ENCODE assay signal across 1 cellular context in the genomic region with DNA sequence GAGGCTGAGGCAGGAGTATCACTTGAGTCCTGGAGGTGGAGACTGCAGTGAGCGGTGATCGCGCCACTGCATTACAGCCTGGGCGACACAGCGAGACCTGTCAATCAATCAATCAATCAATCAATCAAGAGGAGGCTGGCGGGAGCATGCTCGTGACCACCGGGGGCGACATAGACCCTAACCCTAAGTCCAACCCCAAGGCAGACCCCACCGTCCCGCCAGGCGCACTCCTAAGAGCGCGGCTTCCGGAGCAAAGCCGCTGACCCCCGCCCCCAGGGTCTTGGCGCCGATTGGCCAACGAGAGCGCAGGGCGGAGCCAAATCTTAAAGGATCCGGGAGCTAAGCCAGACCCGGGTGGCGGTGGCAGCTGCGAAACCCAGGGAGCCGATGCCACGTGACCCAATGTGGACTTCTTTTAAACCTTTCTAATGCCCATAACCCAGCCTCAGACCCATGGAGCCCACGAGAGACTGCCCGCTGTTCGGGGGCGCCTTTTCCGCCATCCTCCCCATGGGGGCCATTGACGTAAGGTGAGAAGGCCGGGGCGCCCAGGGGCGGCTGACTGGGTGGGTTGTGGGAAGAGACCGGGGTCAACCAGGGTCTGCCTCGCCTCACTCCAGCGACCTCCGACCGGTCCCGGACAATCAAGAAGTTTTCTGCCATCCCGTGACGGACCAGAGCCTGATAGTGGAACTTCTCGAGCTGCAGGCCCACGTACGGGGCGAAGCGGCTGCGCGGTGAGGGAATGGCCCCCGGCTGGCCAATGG.
A peak's percentile ranks its signal among the peaks of the same experiment; 100 is the strongest.
TF ChIP-seq lines count a peak whose summit lies in the region.

A gene with protein sequence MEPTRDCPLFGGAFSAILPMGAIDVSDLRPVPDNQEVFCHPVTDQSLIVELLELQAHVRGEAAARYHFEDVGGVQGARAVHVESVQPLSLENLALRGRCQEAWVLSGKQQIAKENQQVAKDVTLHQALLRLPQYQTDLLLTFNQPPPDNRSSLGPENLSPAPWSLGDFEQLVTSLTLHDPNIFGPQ (plus strand): TSS at position 335 of the 767 bp plus-strand sequence. CDS start 119 bp downstream, at position 454.

TF ChIP-seq in HepG2, 621 proteins besides CTCF, POLR2A, EP300 and RAD21 (continued from another document and continues in another):
- TF ChIP-seq, protein P1, sequence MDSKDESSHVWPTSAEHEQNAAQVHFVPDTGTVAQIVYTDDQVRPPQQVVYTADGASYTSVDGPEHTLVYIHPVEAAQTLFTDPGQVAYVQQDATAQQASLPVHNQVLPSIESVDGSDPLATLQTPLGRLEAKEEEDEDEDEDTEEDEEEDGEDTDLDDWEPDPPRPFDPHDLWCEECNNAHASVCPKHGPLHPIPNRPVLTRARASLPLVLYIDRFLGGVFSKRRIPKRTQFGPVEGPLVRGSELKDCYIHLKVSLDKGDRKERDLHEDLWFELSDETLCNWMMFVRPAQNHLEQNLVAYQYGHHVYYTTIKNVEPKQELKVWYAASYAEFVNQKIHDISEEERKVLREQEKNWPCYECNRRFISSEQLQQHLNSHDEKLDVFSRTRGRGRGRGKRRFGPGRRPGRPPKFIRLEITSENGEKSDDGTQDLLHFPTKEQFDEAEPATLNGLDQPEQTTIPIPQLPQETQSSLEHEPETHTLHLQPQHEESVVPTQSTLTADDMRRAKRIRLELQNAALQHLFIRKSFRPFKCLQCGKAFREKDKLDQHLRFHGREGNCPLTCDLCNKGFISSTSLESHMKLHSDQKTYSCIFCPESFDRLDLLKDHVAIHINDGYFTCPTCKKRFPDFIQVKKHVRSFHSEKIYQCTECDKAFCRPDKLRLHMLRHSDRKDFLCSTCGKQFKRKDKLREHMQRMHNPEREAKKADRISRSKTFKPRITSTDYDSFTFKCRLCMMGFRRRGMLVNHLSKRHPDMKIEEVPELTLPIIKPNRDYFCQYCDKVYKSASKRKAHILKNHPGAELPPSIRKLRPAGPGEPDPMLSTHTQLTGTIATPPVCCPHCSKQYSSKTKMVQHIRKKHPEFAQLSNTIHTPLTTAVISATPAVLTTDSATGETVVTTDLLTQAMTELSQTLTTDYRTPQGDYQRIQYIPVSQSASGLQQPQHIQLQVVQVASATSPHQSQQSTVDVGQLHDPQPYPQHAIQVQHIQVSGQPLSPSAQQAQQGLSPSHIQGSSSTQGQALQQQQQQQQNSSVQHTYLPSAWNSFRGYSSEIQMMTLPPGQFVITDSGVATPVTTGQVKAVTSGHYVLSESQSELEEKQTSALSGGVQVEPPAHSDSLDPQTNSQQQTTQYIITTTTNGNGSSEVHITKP (CRISPR knock-in tag; IDR thresholded peaks at IDR 0.05; ENCODE audit: low read depth), result no peak
- TF ChIP-seq ZNF775 (CRISPR knock-in tag; IDR thresholded peaks at IDR 0.05; ENCODE audit: borderline replicate concordance) (no peak; the same call in 1 of the 2 replicates), REL (CRISPR knock-in tag; conservative IDR thresholded peaks at IDR 0.05) (no peak), EED (CRISPR knock-in tag; IDR thresholded peaks at IDR 0.05) (no peak), NFYC (CRISPR knock-in tag; IDR thresholded peaks at IDR 0.05) (peak; percentile 73), NFYB (CRISPR knock-in tag; IDR thresholded peaks at IDR 0.05) (peak; percentile 77), SIN3A (IDR thresholded peaks at IDR 0.05; ENCODE audit: borderline replicate concordance, low read depth, low read length) (no peak), ZNF564 (CRISPR knock-in tag; IDR thresholded peaks at IDR 0.05) (0 out of 2 replicates have a peak, but pooled peaks have one; percentile 21), SMC3 (IDR thresholded peaks at IDR 0.05; ENCODE audit: low read length) (no peak), ZNF431 (CRISPR knock-in tag; IDR thresholded peaks at IDR 0.05; ENCODE audit: borderline replicate concordance, low read depth) (peak; percentile 75), NFKB2 (CRISPR knock-in tag; IDR thresholded peaks at IDR 0.05; ENCODE audit: borderline replicate concordance) (no peak), NFKBIZ (CRISPR knock-in tag; IDR thresholded peaks at IDR 0.05) (peak; percentile 48; the same call in 1 of the 2 replicates), ZNF569 (CRISPR knock-in tag; IDR thresholded peaks at IDR 0.05; ENCODE audit: borderline replicate concordance) (no peak), PPARG (CRISPR knock-in tag; conservative IDR thresholded peaks at IDR 0.05) (no peak), ZNF850 (CRISPR knock-in tag; conservative IDR thresholded peaks at IDR 0.05) (no peak), MLLT10 (CRISPR knock-in tag; IDR thresholded peaks at IDR 0.05) (no peak), HINFP (CRISPR knock-in tag; IDR thresholded peaks at IDR 0.05; ENCODE audit: low read depth) (0 out of 2 replicates have a peak, but pooled peaks have one; percentile 78), GATAD1 (CRISPR knock-in tag; IDR thresholded peaks at IDR 0.05) (0 out of 2 replicates have a peak, but pooled peaks have one; percentile 25), ZKSCAN8 (CRISPR knock-in tag; IDR thresholded peaks at IDR 0.05; ENCODE audit: borderline replicate concordance) (no peak), ZNF281 (CRISPR knock-in tag; IDR thresholded peaks at IDR 0.05; ENCODE audit: borderline replicate concordance) (no peak), ZHX1 (CRISPR knock-in tag; IDR thresholded peaks at IDR 0.05; ENCODE audit: low read depth) (no peak), ZNF749 (CRISPR knock-in tag; IDR thresholded peaks at IDR 0.05; ENCODE audit: borderline replicate concordance) (no peak), ZNF678 (CRISPR knock-in tag; IDR thresholded peaks at IDR 0.05) (no peak; the same call in 1 of the 2 replicates), ZNF44 (CRISPR knock-in tag; IDR thresholded peaks at IDR 0.05) (no peak; the same call in none of the 2 replicates), ZNF275 (CRISPR knock-in tag; IDR thresholded peaks at IDR 0.05; ENCODE audit: borderline replicate concordance) (0 out of 2 replicates have a peak, but pooled peaks have one; percentile 20), POLR2AphosphoS2 (IDR thresholded peaks at IDR 0.05; ENCODE audit: low read depth, low read length) (0 out of 2 replicates have a peak, but pooled peaks have one; percentile 56), ZC3H13 (CRISPR knock-in tag; IDR thresholded peaks at IDR 0.05) (peak; percentile 68)
- TF ChIP-seq, protein P2, sequence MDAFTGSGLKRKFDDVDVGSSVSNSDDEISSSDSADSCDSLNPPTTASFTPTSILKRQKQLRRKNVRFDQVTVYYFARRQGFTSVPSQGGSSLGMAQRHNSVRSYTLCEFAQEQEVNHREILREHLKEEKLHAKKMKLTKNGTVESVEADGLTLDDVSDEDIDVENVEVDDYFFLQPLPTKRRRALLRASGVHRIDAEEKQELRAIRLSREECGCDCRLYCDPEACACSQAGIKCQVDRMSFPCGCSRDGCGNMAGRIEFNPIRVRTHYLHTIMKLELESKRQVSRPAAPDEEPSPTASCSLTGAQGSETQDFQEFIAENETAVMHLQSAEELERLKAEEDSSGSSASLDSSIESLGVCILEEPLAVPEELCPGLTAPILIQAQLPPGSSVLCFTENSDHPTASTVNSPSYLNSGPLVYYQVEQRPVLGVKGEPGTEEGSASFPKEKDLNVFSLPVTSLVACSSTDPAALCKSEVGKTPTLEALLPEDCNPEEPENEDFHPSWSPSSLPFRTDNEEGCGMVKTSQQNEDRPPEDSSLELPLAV (CRISPR knock-in tag; conservative IDR thresholded peaks at IDR 0.05; ENCODE audit: low read depth), result no peak
- TF ChIP-seq, protein P3, sequence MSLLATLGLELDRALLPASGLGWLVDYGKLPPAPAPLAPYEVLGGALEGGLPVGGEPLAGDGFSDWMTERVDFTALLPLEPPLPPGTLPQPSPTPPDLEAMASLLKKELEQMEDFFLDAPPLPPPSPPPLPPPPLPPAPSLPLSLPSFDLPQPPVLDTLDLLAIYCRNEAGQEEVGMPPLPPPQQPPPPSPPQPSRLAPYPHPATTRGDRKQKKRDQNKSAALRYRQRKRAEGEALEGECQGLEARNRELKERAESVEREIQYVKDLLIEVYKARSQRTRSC (CRISPR knock-in tag; IDR thresholded peaks at IDR 0.05; ENCODE audit: low read depth), result no peak; the same call in 1 of the 2 replicates
- TF ChIP-seq, protein P4, sequence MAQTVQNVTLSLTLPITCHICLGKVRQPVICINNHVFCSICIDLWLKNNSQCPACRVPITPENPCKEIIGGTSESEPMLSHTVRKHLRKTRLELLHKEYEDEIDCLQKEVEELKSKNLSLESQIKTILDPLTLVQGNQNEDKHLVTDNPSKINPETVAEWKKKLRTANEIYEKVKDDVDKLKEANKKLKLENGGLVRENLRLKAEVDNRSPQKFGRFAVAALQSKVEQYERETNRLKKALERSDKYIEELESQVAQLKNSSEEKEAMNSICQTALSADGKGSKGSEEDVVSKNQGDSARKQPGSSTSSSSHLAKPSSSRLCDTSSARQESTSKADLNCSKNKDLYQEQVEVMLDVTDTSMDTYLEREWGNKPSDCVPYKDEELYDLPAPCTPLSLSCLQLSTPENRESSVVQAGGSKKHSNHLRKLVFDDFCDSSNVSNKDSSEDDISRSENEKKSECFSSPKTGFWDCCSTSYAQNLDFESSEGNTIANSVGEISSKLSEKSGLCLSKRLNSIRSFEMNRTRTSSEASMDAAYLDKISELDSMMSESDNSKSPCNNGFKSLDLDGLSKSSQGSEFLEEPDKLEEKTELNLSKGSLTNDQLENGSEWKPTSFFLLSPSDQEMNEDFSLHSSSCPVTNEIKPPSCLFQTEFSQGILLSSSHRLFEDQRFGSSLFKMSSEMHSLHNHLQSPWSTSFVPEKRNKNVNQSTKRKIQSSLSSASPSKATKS (CRISPR knock-in tag; IDR thresholded peaks at IDR 0.05), result no peak
- TF ChIP-seq, protein P5, sequence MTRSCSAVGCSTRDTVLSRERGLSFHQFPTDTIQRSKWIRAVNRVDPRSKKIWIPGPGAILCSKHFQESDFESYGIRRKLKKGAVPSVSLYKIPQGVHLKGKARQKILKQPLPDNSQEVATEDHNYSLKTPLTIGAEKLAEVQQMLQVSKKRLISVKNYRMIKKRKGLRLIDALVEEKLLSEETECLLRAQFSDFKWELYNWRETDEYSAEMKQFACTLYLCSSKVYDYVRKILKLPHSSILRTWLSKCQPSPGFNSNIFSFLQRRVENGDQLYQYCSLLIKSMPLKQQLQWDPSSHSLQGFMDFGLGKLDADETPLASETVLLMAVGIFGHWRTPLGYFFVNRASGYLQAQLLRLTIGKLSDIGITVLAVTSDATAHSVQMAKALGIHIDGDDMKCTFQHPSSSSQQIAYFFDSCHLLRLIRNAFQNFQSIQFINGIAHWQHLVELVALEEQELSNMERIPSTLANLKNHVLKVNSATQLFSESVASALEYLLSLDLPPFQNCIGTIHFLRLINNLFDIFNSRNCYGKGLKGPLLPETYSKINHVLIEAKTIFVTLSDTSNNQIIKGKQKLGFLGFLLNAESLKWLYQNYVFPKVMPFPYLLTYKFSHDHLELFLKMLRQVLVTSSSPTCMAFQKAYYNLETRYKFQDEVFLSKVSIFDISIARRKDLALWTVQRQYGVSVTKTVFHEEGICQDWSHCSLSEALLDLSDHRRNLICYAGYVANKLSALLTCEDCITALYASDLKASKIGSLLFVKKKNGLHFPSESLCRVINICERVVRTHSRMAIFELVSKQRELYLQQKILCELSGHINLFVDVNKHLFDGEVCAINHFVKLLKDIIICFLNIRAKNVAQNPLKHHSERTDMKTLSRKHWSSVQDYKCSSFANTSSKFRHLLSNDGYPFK (CRISPR knock-in tag; IDR thresholded peaks at IDR 0.05; ENCODE audit: borderline replicate concordance), result peak; percentile 87; the same call in 1 of the 2 replicates
